8 cellular contexts compared by ENCODE assay signal in the genomic region with DNA sequence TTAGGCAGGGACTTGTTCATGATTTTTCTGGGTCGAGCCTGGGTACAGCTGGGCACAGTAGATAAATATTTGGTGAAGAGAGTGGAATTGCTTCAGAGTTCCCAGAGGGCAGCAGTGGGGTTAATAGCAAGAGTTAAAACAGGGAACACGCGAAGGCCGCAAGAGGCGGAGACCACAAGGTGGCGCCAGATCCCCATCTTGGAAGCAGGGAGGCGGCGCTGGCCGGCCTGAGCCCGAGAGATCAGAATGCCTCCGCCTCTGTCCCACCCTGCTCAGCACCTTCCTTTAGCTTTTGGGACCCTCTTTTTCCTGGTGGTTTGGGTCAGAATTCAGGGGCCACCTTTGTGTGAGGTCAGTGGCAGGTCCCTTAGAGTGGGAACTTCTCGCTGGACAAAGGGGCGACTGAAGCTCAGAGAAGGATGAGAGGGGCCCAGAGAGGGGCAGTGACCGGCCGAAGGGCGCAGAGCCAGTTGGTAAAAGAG. TPM values are rescaled to one million over a fixed set of nuclear protein-coding genes. Genes with fewer than 3 reads are reported as not detected.
DNase-seq lines count a peak whose midpoint lies in the region; ATAC-seq and TF ChIP-seq lines count a peak whose summit lies in the region.

No MANE protein-coding gene starts in this region.

- DNase-seq in DMS 273 (lab: John Stamatoyannopoulos, UW; ENCODE audit: unreplicated experiment) (peak; percentile 93), HK-2 (ENCODE audit: unreplicated experiment) (peak; percentile 95), OCI-LY7 (ENCODE audit: low spot score) (peak; percentile 76), activated T-cell treated with anti-CD3 and anti-CD28 coated beads for 24 hours (ENCODE audit: low read depth) (peak; percentile 71), erythroblast (lab: John Stamatoyannopoulos, UW) (peak; percentile 71 to 87)
- DNase-seq in naive thymus-derived CD8-positive, alpha-beta T cell = peak; percentile 64 to 91 (median 80)
- DNase-seq in stimulated activated CD8-positive, alpha-beta memory T cell treated with anti-CD3 and anti-CD28 coated beads, Interleukin-7, amount 100 ng/mL, for 48 hours (ENCODE audit: extremely low read depth in 1 of 2, low read depth in 1 of 2) = peak; percentile 53 to 57

- H3K4me3 Mint-ChIP-seq in naive thymus-derived CD8-positive, alpha-beta T cell = peak overlapping the region in 1 of 10 donors; percentile 24

- H3K4me1 Mint-ChIP-seq in naive thymus-derived CD8-positive, alpha-beta T cell = peaks cover 0 to 9% (median 3%) of the 10 kb centered on the region in 4 donors

- POLR2A ChIA-PET in OCI-LY7 (lab: Charles Lee) = no interaction called here
- POLR2A ChIA-PET in naive thymus-derived CD8-positive, alpha-beta T cell (lab: Charles Lee) = interaction anchor here (0.6 to 1.2 kb wide), 3 partner anchors 119 to 188 kb away, joined by 3 read pairs; no protein-coding TSS in a partner anchor

- CTCF ChIA-PET in OCI-LY7 (lab: Charles Lee; ENCODE audit: unreplicated experiment) = no interaction called here

- H3K27me3 Mint-ChIP-seq in naive thymus-derived CD8-positive, alpha-beta T cell = peaks cover 2 to 20% (median 12%) of the 10 kb centered on the region in 5 donors

- no TSS peak for BruUV-seq in OCI-LY7 (replicated peaks; lab: Mats Ljungman, UMichigan)

- H3K27ac ChIP-seq in OCI-LY7 (ENCODE audit: low read depth, low read length, poor library complexity, severe bottlenecking) = no peak overlapping the region

- H2AFZ ChIP-seq in OCI-LY7 (ENCODE audit: low read length) = no peak overlapping the region

- peaks cover 5% of the 10 kb centered on the region for H3K4me1 ChIP-seq in OCI-LY7 (ENCODE audit: insufficient read depth, low read length, poor library complexity, severe bottlenecking)

- ATAC-seq in naive thymus-derived CD8-positive, alpha-beta T cell = peak; percentile 81 to 89
- no peak for ATAC-seq in GM21717 (IDR thresholded peaks at IDR 0.05; ENCODE audit: unreplicated experiment)

- peak overlapping the region in 1 of 10 donors; percentile 15 for H3K27ac Mint-ChIP-seq in naive thymus-derived CD8-positive, alpha-beta T cell

- H3K4me3 ChIP-seq in OCI-LY7 (ENCODE audit: low read depth, low read length, poor library complexity, severe bottlenecking) = no peak overlapping the region

- peak; percentile 92 for TF ChIP-seq CTCF in OCI-LY7 (conservative IDR thresholded peaks at IDR 0.05; ENCODE audit: low read length)

- H3K79me2 ChIP-seq in OCI-LY7 (ENCODE audit: insufficient read depth, low read depth, low read length) = no peaks in the 10 kb centered on the region

- no peaks in the 10 kb centered on the region for H3K9me3 ChIP-seq in OCI-LY7 (ENCODE audit: low read length)

- no peaks in the 10 kb centered on the region for H3K9me3 Mint-ChIP-seq in naive thymus-derived CD8-positive, alpha-beta T cell

- H3K9me2 ChIP-seq in OCI-LY7 (ENCODE audit: insufficient read depth, low read length) = no peaks in the 10 kb centered on the region

- H3K36me3 ChIP-seq in OCI-LY7 (ENCODE audit: insufficient read depth, low read length) = no peaks in the 10 kb centered on the region

- no peak for TF ChIP-seq POLR2A in erythroblast (IDR thresholded peaks at IDR 0.05; ENCODE audit: low read length)

- H4K20me1 ChIP-seq in OCI-LY7 (ENCODE audit: insufficient read depth, low read length) = no peaks in the 10 kb centered on the region

- intact Hi-C loops in OCI-LY7 (cut with micrococcal nuclease; ENCODE audit: unreplicated experiment) = loop anchor here (1.0 to 2.0 kb wide), 2 partner anchors 112 to 211 kb away; no protein-coding TSS in a partner anchor

- no peak overlapping the region for H3K4me2 ChIP-seq in OCI-LY7 (ENCODE audit: low read length)

- no peaks in the 10 kb centered on the region for H3K36me3 Mint-ChIP-seq in naive thymus-derived CD8-positive, alpha-beta T cell

RNA-seq across cellular contexts. Expression of a gene that starts 6.5 kb away (rescaled TPM):
- total RNA-seq in OCI-LY7 (2014; rRNA removed; shearing (Covaris generic)) = not detected in 2 replicates
- 0.08 TPM in 1 of 2 replicates, not detected in the other for total RNA-seq in OCI-LY7 (2022)
- not detected for total RNA-seq in naive thymus-derived CD8-positive, alpha-beta T cell
- under 1 TPM in 1 of 3 donors, not detected in 2; 0.06 TPM for polyA plus RNA-seq in naive thymus-derived CD8-positive, alpha-beta T cell
